1 cellular context compared by ENCODE assay signal in genomic region chr2:109409347-109410020, GRCh38.
A peak's percentile ranks its signal among the peaks of the same experiment; 100 is the strongest.
TF ChIP-seq lines count a peak whose summit lies in the region.

No MANE protein-coding gene starts in this region.

TF ChIP-seq in K562, 482 proteins besides CTCF, POLR2A, EP300 and RAD21 (continued from another document):
- TF ChIP-seq RREB1 (CRISPR knock-in tag; IDR thresholded peaks at IDR 0.05) (no peak), NFE2 (IDR thresholded peaks at IDR 0.05; ENCODE audit: low read depth) (peak; percentile 25; the same call in 1 of the 2 replicates)
